In genomic region chr3:170233532-170233931, GRCh38 we compare ENCODE assay signal across 9 cellular contexts. TPM values are rescaled to one million over a fixed set of nuclear protein-coding genes. Genes with fewer than 3 reads are reported as not detected.
DNase-seq lines count a peak whose midpoint lies in the region; ATAC-seq and TF ChIP-seq lines count a peak whose summit lies in the region.
"Had no signal": no experiment of that assay in that cellular context is flagged by ENCODE, and none has a peak within 500 bp of the region (broad histone marks: within the 10 kb centered on the region; RNA-seq: fewer than 3 reads in every experiment).

No MANE protein-coding gene starts in this region.

- no peak overlapping the region for H2AFZ ChIP-seq in fibroblast of lung (ENCODE audit: low read length)

- intact Hi-C loops in sigmoid colon (cut with DNase I), result no loop called here

- peak overlapping the region; percentile 44 for H3K27ac ChIP-seq in RWPE2 (ENCODE audit: poor library complexity, severe bottlenecking)
- H3K27ac ChIP-seq in fibroblast of lung (ENCODE audit: insufficient read depth, low read length), result peak overlapping the region; percentile 6
- peak overlapping the region; percentile 57 to 79 (median 66) for H3K27ac ChIP-seq in sigmoid colon

- TF ChIP-seq CTCF in RWPE2 (IDR thresholded peaks at IDR 0.05; ENCODE audit: poor library complexity, severe bottlenecking) (no peak), fibroblast of lung (conservative IDR thresholded peaks at IDR 0.05 in 1 of 2, IDR thresholded peaks at IDR 0.05 in 1 of 2; ENCODE audit: low read depth in 1 of 2, low read length in 2 of 2) (no peak), sigmoid colon (IDR thresholded peaks at IDR 0.05) (no peak)

- no peaks in the 10 kb centered on the region for H3K9me3 ChIP-seq in RWPE2 (ENCODE audit: severe bottlenecking)
- no peaks in the 10 kb centered on the region for H3K9me3 ChIP-seq in fibroblast of lung (ENCODE audit: control insufficient read depth, insufficient read depth, low read depth, low read length)
- H3K9me3 ChIP-seq in sigmoid colon, result no peaks in the 10 kb centered on the region

- 38 to 72% methylated on average over 7 of the region's 7 CpGs for WGBS in sigmoid colon, 2 donors

- no peaks in the 10 kb centered on the region for H4K20me1 ChIP-seq in fibroblast of lung (ENCODE audit: control insufficient read depth, extremely low read depth, insufficient read depth, low read length)

- H3K36me3 ChIP-seq in RWPE2 (ENCODE audit: low read depth) (peaks cover 34% of the 10 kb centered on the region), fibroblast of lung (ENCODE audit: control insufficient read depth, insufficient read depth, low read length) (no peaks in the 10 kb centered on the region), sigmoid colon (peaks cover 6 to 23% (median 10%) of the 10 kb centered on the region in 4 donors)

- no peak for TF ChIP-seq POLR2A in sigmoid colon (IDR thresholded peaks at IDR 0.05)

- peaks cover 26% of the 10 kb centered on the region for H3K79me2 ChIP-seq in fibroblast of lung (ENCODE audit: control insufficient read depth, insufficient read depth, low read length)

- peak overlapping the region; percentile 76 for H3K4me2 ChIP-seq in fibroblast of lung (ENCODE audit: extremely low read depth, insufficient read depth, low read length)

- peaks cover 19% of the 10 kb centered on the region for H3K4me1 ChIP-seq in RWPE2 (ENCODE audit: insufficient read depth, poor library complexity, severe bottlenecking)
- peaks cover 8% of the 10 kb centered on the region for H3K4me1 ChIP-seq in fibroblast of lung (ENCODE audit: control insufficient read depth, extremely low read depth, insufficient read depth, low read length)
- H3K4me1 ChIP-seq in sigmoid colon, result peaks cover 0 to 11% (median 10%) of the 10 kb centered on the region in 4 donors

- H3K9ac ChIP-seq in fibroblast of lung (ENCODE audit: insufficient read depth, low read length), result no peak overlapping the region

- no peak for TF ChIP-seq EP300 in sigmoid colon (IDR thresholded peaks at IDR 0.05)

- H3K27me3 ChIP-seq in RWPE2 (ENCODE audit: insufficient read depth, poor library complexity, severe bottlenecking), result no peaks in the 10 kb centered on the region
- no peaks in the 10 kb centered on the region for H3K27me3 ChIP-seq in fibroblast of lung (ENCODE audit: control insufficient read depth, insufficient read depth, low read length)
- no peaks in the 10 kb centered on the region for H3K27me3 ChIP-seq in sigmoid colon

- peak; percentile 72 for ATAC-seq in RWPE2 (ENCODE audit: low read depth)

- H3K4me3 ChIP-seq in RWPE2 (ENCODE audit: severe bottlenecking) (no peak overlapping the region), fibroblast of lung (replicated peaks in 1 of 4; ENCODE audit: control extremely low read depth in 1 of 4, insufficient read depth in 1 of 4, low read depth in 3 of 4, low read length in 4 of 4) (no peak overlapping the region), sigmoid colon (no peak overlapping the region)

- DNase-seq in ELR (ENCODE audit: low read depth) (peak; percentile 63), RWPE2 (ENCODE audit: low spot score) (no peak), fibroblast of lung (ENCODE audit: low read depth in 2 of 2) (peak; percentile 90 to 94), sigmoid colon (no peak), kidney tubule cell (ENCODE audit: low spot score) (no peak), COLO668 (lab: John Stamatoyannopoulos, UW; ENCODE audit: unreplicated experiment) (no peak), SKM-1 (lab: John Stamatoyannopoulos, UW; ENCODE audit: unreplicated experiment) (no peak)
- DNase-seq in effector CD4-positive, alpha-beta T cell, result no peak
- DNase-seq: activated CD4-positive, alpha-beta T cell treated with anti-CD3 and anti-CD28 coated beads, Interleukin-2, amount 50 U/mL, for 48 hours had no signal

RNA-seq across cellular contexts. Expression of gene PRKCI, which starts 11.3 kb away (rescaled TPM):
- total RNA-seq in fibroblast of lung, result 80.3 and 183 TPM in 2 replicates
- polyA plus RNA-seq in fibroblast of lung, result 39.3 and 68.7 TPM in 2 replicates
- 20.1 and 31.9 TPM in 2 replicates for polyA plus RNA-seq in fibroblast of lung (2012)
- 4.5 and 5.8 TPM in 2 replicates for polyA minus RNA-seq in fibroblast of lung (ENCODE audit: low replicate concordance)
- 10 to 100 TPM; 23.9 to 33.2 (median 28.1) TPM for total RNA-seq in sigmoid colon
- polyA plus RNA-seq in sigmoid colon, result 10 to 100 TPM; 11.8 to 23.4 (median 22.2) TPM

RNA-seq across cellular contexts. Expression of gene PHC3, which starts 52.0 kb away (rescaled TPM):
- total RNA-seq in fibroblast of lung (31.8 and 36.0 TPM in 2 replicates), sigmoid colon (10 to 100 TPM; 56.4 to 85.9 (median 70.3) TPM)
- polyA plus RNA-seq in fibroblast of lung (52.8 and 63.2 TPM in 2 replicates), sigmoid colon (10 to 100 TPM in 1 of 3 donors, 1 to 10 TPM in 2; 3.0 to 12.6 (median 4.6) TPM)
- polyA plus RNA-seq in fibroblast of lung (2012), result 12.5 and 19.5 TPM in 2 replicates
- 203 and 305 TPM in 2 replicates for polyA minus RNA-seq in fibroblast of lung (ENCODE audit: low replicate concordance)

Comparison
In these comparisons a context has a peak if more than half of its experiments do, and no peak if none do; other contexts are left out.
1. DNase-seq: peak in ELR (single experiment) and fibroblast of lung (2 of 2); none in RWPE2 (single experiment), sigmoid colon (single experiment), kidney tubule cell (single experiment), effector CD4-positive, alpha-beta T cell (single experiment), COLO668 (single experiment) and SKM-1 (single experiment).
2. H3K27ac ChIP-seq: peak in every context shown above with its lines; median percentile 66 in sigmoid colon; 44 in RWPE2; 6 in fibroblast of lung.